Comparison of ENCODE assay signal across 18 cellular contexts in genomic region chr1:221706862-221707582, GRCh38. TPM values are rescaled to one million over a fixed set of nuclear protein-coding genes. Genes with fewer than 3 reads are reported as not detected.
DNase-seq lines count a peak whose midpoint lies in the region; ATAC-seq and TF ChIP-seq lines count a peak whose summit lies in the region.
"Had no signal": no experiment of that assay in that cellular context is flagged by ENCODE, and none has a peak within 500 bp of the region (broad histone marks: within the 10 kb centered on the region; RNA-seq: fewer than 3 reads in every experiment).

No MANE protein-coding gene starts in this region.

- H3K27me3 ChIP-seq in muscle layer of colon (ENCODE audit: control insufficient read depth in 1 of 2, insufficient read depth in 2 of 2, low read length in 2 of 2) (no peaks in the 10 kb centered on the region), uterus (no peaks in the 10 kb centered on the region)

- TF ChIP-seq CTCF in uterus (IDR thresholded peaks at IDR 0.05): no peak

- ATAC-seq in HG03469 (IDR thresholded peaks at IDR 0.05; ENCODE audit: unreplicated experiment): no peak
- ATAC-seq: T-cell had no signal

- H3K4me3 ChIP-seq in muscle layer of colon (ENCODE audit: low read depth in 1 of 2, low read length in 2 of 2) (no peak overlapping the region), uterus (no peak overlapping the region)

- intact Hi-C loops in activated T-helper 1 cell treated with anti-CD3 and anti-CD28 coated beads, Interleukin-12 subunit alpha, Interleukin-12 subunit beta, Interleukin-2, Interleukin-4 antibody, amounts not matched to agents 30 ng/mL and 10 ng/mL and 1 ng/mL, durations not matched to agents 14 hours and 24 hours and 36 hours (cut with micrococcal nuclease): loop anchor here (5.0 to 10.0 kb wide), 2 partner anchors 255 to 832 kb away; partner anchors contain the start of gene HLX
- intact Hi-C loops in uterus (cut with DNase I; ENCODE audit: low total_unique reads): no loop called here

- peaks cover 30% of the 10 kb centered on the region for H3K36me3 ChIP-seq in muscle layer of colon (ENCODE audit: insufficient read depth, low read length)
- no peaks in the 10 kb centered on the region for H3K36me3 ChIP-seq in uterus

- no peak for TF ChIP-seq POLR2A in uterus (IDR thresholded peaks at IDR 0.05)

- peak overlapping the region; percentile 47 for H3K4me3 Mint-ChIP-seq in activated T-helper 1 cell treated with anti-CD3 and anti-CD28 coated beads, Interleukin-12 subunit alpha, Interleukin-12 subunit beta, Interleukin-2, Interleukin-4 antibody, amounts not matched to agents 30 ng/mL and 10 ng/mL and 1 ng/mL, durations not matched to agents 14 hours and 24 hours and 36 hours
- H3K4me3 Mint-ChIP-seq: activated T-cell treated with anti-CD3 and anti-CD28 coated beads, Interleukin-2, amount 50 U/mL, for 4 hours; T-cell had no signal

- H3K4me1 ChIP-seq in muscle layer of colon (ENCODE audit: insufficient read depth, low read length) (peaks cover 81% of the 10 kb centered on the region), uterus (no peaks in the 10 kb centered on the region)
- H3K4me1 ChIP-seq: Caco-2 had no signal

- H3K9ac ChIP-seq in muscle layer of colon (ENCODE audit: low read length): no peak overlapping the region

- peaks cover 38% of the 10 kb centered on the region for H3K36me3 Mint-ChIP-seq in activated T-helper 1 cell treated with anti-CD3 and anti-CD28 coated beads, Interleukin-12 subunit alpha, Interleukin-12 subunit beta, Interleukin-2, Interleukin-4 antibody, amounts not matched to agents 30 ng/mL and 10 ng/mL and 1 ng/mL, durations not matched to agents 14 hours and 24 hours and 36 hours (ENCODE audit: low read depth)

- peak overlapping the region; percentile 89 for H3K27ac ChIP-seq in muscle layer of colon (ENCODE audit: low read depth, low read length)
- peak overlapping the region; percentile 9 to 47 for H3K27ac ChIP-seq in uterus
- H3K27ac ChIP-seq: epithelial cell of prostate had no signal

- DNase-seq in stimulated activated CD4-positive, alpha-beta T cell treated with anti-CD3 and anti-CD28 coated beads, Interleukin-15, amount 100 ng/mL, for 24 hours: peak; percentile 18
- no peak for DNase-seq in stimulated activated CD4-positive, alpha-beta T cell treated with anti-CD3 and anti-CD28 coated beads, Interleukin-2, amount 100 ng/mL, for 24 hours
- DNase-seq in activated T-helper 1 cell treated with anti-CD3 and anti-CD28 coated beads, Interleukin-12 subunit alpha, Interleukin-12 subunit beta, Interleukin-2, Interleukin-4 antibody, amounts not matched to agents 30 ng/mL and 10 ng/mL and 1 ng/mL, durations not matched to agents 14 hours and 24 hours and 36 hours (ENCODE audit: low spot score): no peak
- DNase-seq in uterus (peak in 1 of 2 donors; percentile 31), HPDE6-E6E7 (ENCODE audit: extremely low spot score) (no peak), GOT3 (lab: John Stamatoyannopoulos, UW) (no peak)
- DNase-seq: activated CD4-positive, CD25-positive, alpha-beta regulatory T cell treated with anti-CD3 and anti-CD28 coated beads, Interleukin-2, amount 50 U/mL, for 72 hours; activated T-cell treated with anti-CD3 and anti-CD28 coated beads, Interleukin-2, amount 50 U/mL, for 4 hours; amniotic stem cell; Caco-2; mesendoderm; NCI-H2081; NCI-H526; T-cell had no signal

- no peaks in the 10 kb centered on the region for H3K27me3 Mint-ChIP-seq in activated T-helper 1 cell treated with anti-CD3 and anti-CD28 coated beads, Interleukin-12 subunit alpha, Interleukin-12 subunit beta, Interleukin-2, Interleukin-4 antibody, amounts not matched to agents 30 ng/mL and 10 ng/mL and 1 ng/mL, durations not matched to agents 14 hours and 24 hours and 36 hours (ENCODE audit: insufficient read depth)
- H3K27me3 Mint-ChIP-seq: T-cell had no signal

- peak overlapping the region; percentile 76 for H3K27ac Mint-ChIP-seq in activated T-helper 1 cell treated with anti-CD3 and anti-CD28 coated beads, Interleukin-12 subunit alpha, Interleukin-12 subunit beta, Interleukin-2, Interleukin-4 antibody, amounts not matched to agents 30 ng/mL and 10 ng/mL and 1 ng/mL, durations not matched to agents 14 hours and 24 hours and 36 hours

- H3K9me3 Mint-ChIP-seq in activated T-helper 1 cell treated with anti-CD3 and anti-CD28 coated beads, Interleukin-12 subunit alpha, Interleukin-12 subunit beta, Interleukin-2, Interleukin-4 antibody, amounts not matched to agents 30 ng/mL and 10 ng/mL and 1 ng/mL, durations not matched to agents 14 hours and 24 hours and 36 hours: no peaks in the 10 kb centered on the region
- H3K9me3 Mint-ChIP-seq: activated T-cell treated with anti-CD3 and anti-CD28 coated beads, Interleukin-2, amount 50 U/mL, for 4 hours; T-cell had no signal

- peaks cover 59% of the 10 kb centered on the region for H3K4me1 Mint-ChIP-seq in activated T-helper 1 cell treated with anti-CD3 and anti-CD28 coated beads, Interleukin-12 subunit alpha, Interleukin-12 subunit beta, Interleukin-2, Interleukin-4 antibody, amounts not matched to agents 30 ng/mL and 10 ng/mL and 1 ng/mL, durations not matched to agents 14 hours and 24 hours and 36 hours (ENCODE audit: low read depth)

- H3K9me3 ChIP-seq in muscle layer of colon (ENCODE audit: low read length) (no peaks in the 10 kb centered on the region), uterus (no peaks in the 10 kb centered on the region)
- H3K9me3 ChIP-seq: Caco-2 had no signal

RNA-seq across cellular contexts. Expression of gene DUSP10, which starts 34.9 kb away (rescaled TPM):
- total RNA-seq in activated T-helper 1 cell treated with anti-CD3 and anti-CD28 coated beads, Interleukin-12 subunit alpha, Interleukin-12 subunit beta, Interleukin-2, Interleukin-4 antibody, amounts not matched to agents 30 ng/mL and 10 ng/mL and 1 ng/mL, durations not matched to agents 14 hours and 24 hours and 36 hours: 19.2 and 19.4 TPM in 2 replicates
- 10 to 100 TPM in 1 of 4 donors, 1 to 10 TPM in 2, under 1 TPM in 1; 0.26 to 10.9 (median 5.5) TPM for total RNA-seq in uterus
- total RNA-seq: G401 had no signal
